ENCODE assay signal across 1 cellular context in genomic region chr1:53292690-53293089, GRCh38.
TF ChIP-seq lines count a peak whose summit lies in the region.

No MANE protein-coding gene starts in this region.

TF ChIP-seq in GM12878, 131 proteins besides CTCF, POLR2A, EP300 and RAD21 (continues in another document):
- TF ChIP-seq SUPT20H (IDR thresholded peaks at IDR 0.05; ENCODE audit: borderline replicate concordance, control insufficient read depth, low read depth, low read length) (no peak), EGR1 (IDR thresholded peaks at IDR 0.05; ENCODE audit: borderline replicate concordance in 1 of 2, low read depth in 2 of 2, low read length in 2 of 2) (no peak), ZZZ3 (IDR thresholded peaks at IDR 0.05; ENCODE audit: control insufficient read depth, insufficient read length, low read depth) (no peak), JUND (IDR thresholded peaks at IDR 0.05; ENCODE audit: low read depth, low read length) (no peak), ESRRA (IDR thresholded peaks at IDR 0.05; ENCODE audit: low read length) (peak; percentile 90; the same call in 1 of the 2 replicates), ZSCAN29 (IDR thresholded peaks at IDR 0.05) (no peak), DPF2 (IDR thresholded peaks at IDR 0.05) (no peak), HDGF (IDR thresholded peaks at IDR 0.05) (no peak), RUNX3 (IDR thresholded peaks at IDR 0.05; ENCODE audit: low read length) (peak; percentile 8; the same call in 1 of the 2 replicates), PML (IDR thresholded peaks at IDR 0.05; ENCODE audit: low read length) (no peak), ZBTB33 (IDR thresholded peaks at IDR 0.05) (no peak), SUZ12 (IDR thresholded peaks at IDR 0.05; ENCODE audit: unreplicated experiment) (no peak), YY1 (IDR thresholded peaks at IDR 0.05; ENCODE audit: low read depth, low read length) (no peak), SMARCA5 (IDR thresholded peaks at IDR 0.05) (no peak), HDAC6 (IDR thresholded peaks at IDR 0.05; ENCODE audit: unreplicated experiment) (no peak), ZNF207 (IDR thresholded peaks at IDR 0.05; ENCODE audit: borderline replicate concordance) (no peak), SIX5 (IDR thresholded peaks at IDR 0.05; ENCODE audit: low read depth, low read length, severe bottlenecking) (no peak), BHLHE40 (IDR thresholded peaks at IDR 0.05; ENCODE audit: borderline replicate concordance in 1 of 2, low read depth in 2 of 2, low read length in 1 of 2) (no peak), NRF1 (conservative IDR thresholded peaks at IDR 0.05; ENCODE audit: low read depth, low read length) (no peak), MYB (IDR thresholded peaks at IDR 0.05; ENCODE audit: borderline replicate concordance, low read depth, low read length) (no peak), RFX5 (IDR thresholded peaks at IDR 0.05; ENCODE audit: low read depth, low read length) (no peak), TBL1XR1 (IDR thresholded peaks at IDR 0.05; ENCODE audit: low read depth, low read length) (no peak), IRF4 (IDR thresholded peaks at IDR 0.05; ENCODE audit: low read depth, low read length) (0 out of 2 replicates have a peak, but pooled peaks have one; percentile 37), E4F1 (IDR thresholded peaks at IDR 0.05; ENCODE audit: borderline replicate concordance, partially characterized antibody) (no peak), STAT3 (IDR thresholded peaks at IDR 0.05; ENCODE audit: low read depth, low read length) (no peak; the same call in 1 of the 2 replicates), TAF1 (IDR thresholded peaks at IDR 0.05; ENCODE audit: borderline replicate concordance, low read depth, low read length) (no peak), WRNIP1 (IDR thresholded peaks at IDR 0.05; ENCODE audit: borderline replicate concordance, low read depth, low read length) (no peak), ETV6 (conservative IDR thresholded peaks at IDR 0.05 in 1 of 2, IDR thresholded peaks at IDR 0.05 in 1 of 2; ENCODE audit: borderline replicate concordance in 1 of 2, low read depth in 1 of 2) (no peak), CREB1 (IDR thresholded peaks at IDR 0.05; ENCODE audit: low read depth) (no peak), SREBF2 (IDR thresholded peaks at IDR 0.05; ENCODE audit: low read length) (no peak), EED (IDR thresholded peaks at IDR 0.05; ENCODE audit: low read depth) (peak; percentile 37; the same call in 1 of the 2 replicates), BACH1 (IDR thresholded peaks at IDR 0.05; ENCODE audit: borderline replicate concordance) (no peak), SRF (IDR thresholded peaks at IDR 0.05; ENCODE audit: low read depth in 2 of 2, low read length in 2 of 2) (0 out of 4 replicates have a peak, but pooled peaks of 1 of the 2 experiments have one; percentile 50), NR2C1 (IDR thresholded peaks at IDR 0.05) (peak; percentile 48; the same call in 1 of the 2 replicates), ZNF687 (IDR thresholded peaks at IDR 0.05) (peak; percentile 86), E2F4 (IDR thresholded peaks at IDR 0.05; ENCODE audit: low read depth, low read length) (no peak), MTA2 (IDR thresholded peaks at IDR 0.05; ENCODE audit: low read depth) (peak; percentile 59), STAT1 (conservative IDR thresholded peaks at IDR 0.05) (no peak), REST (IDR thresholded peaks at IDR 0.05; ENCODE audit: low read depth, low read length) (no peak), SP1 (IDR thresholded peaks at IDR 0.05; ENCODE audit: low read depth, low read length) (no peak), HDAC2 (IDR thresholded peaks at IDR 0.05) (no peak), FOXM1 (IDR thresholded peaks at IDR 0.05; ENCODE audit: low read depth, low read length) (no peak; the same call in 1 of the 2 replicates), GABPA (IDR thresholded peaks at IDR 0.05; ENCODE audit: low read depth) (no peak), CHD2 (IDR thresholded peaks at IDR 0.05; ENCODE audit: borderline replicate concordance, low read depth, low read length) (peak; percentile 32; the same call in 1 of the 2 replicates), SPI1 (IDR thresholded peaks at IDR 0.05; ENCODE audit: borderline replicate concordance, insufficient read depth, low read depth, low read length) (peak; percentile 73), ZBTB4 (CRISPR knock-in tag; IDR thresholded peaks at IDR 0.05) (no peak), CBX3 (IDR thresholded peaks at IDR 0.05; ENCODE audit: borderline replicate concordance, low read depth) (no peak), MLLT1 (IDR thresholded peaks at IDR 0.05) (0 out of 2 replicates have a peak, but pooled peaks have one; percentile 18)
